Comparison of ENCODE assay signal across 23 cellular contexts in the genomic region with DNA sequence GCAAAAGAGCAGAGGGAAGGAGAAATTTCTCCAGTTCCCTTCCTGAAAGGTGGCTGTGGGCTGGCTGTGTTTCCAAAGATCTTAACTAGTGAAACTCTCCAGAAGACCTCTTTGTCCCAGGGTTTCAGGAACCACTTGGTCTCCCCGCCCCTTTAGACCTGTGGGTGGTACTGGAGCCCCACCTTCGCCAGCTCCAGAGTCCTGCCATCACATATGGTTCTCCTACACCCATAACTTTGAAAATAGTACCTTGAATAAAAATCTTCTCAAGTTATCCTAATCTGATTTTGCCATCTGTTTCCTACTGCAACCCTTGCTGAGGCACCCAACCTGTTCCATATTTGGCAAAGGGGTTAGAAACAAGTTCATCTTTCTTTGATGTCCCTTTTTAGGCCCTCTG.
"Had no signal": no experiment of that assay in that cellular context is flagged by ENCODE, and none has a peak within 500 bp of the region (broad histone marks: within the 10 kb centered on the region; RNA-seq: fewer than 3 reads in every experiment).

No MANE protein-coding gene starts in this region.

- DNase-seq: dermis blood vessel endothelial cell; dorsolateral prefrontal cortex; effector CD4-positive, alpha-beta T cell; effector memory CD4-positive, alpha-beta T cell; foreskin keratinocyte; heart left ventricle; hypothalamus; left cardiac atrium; left lung; left ventricle myocardium superior; lower lobe of right lung; mesenchymal stem cell; mucosa of descending colon; naive B cell; naive thymus-derived CD8-positive, alpha-beta T cell had no signal

- FAIRE-seq: endothelial cell of umbilical vein, frontal cortex, islet of Langerhans, keratinocyte had no signal

- ATAC-seq: foreskin keratinocyte; gastroesophageal sphincter; heart left ventricle; left cardiac atrium; left lung; left ventricle myocardium superior; lower lobe of right lung; mucosa of descending colon; naive thymus-derived CD8-positive, alpha-beta T cell had no signal

- H3K4me3 ChIP-seq: coronary artery, dorsolateral prefrontal cortex, esophagus muscularis mucosa, gastroesophageal sphincter, heart left ventricle, hepatocyte, left lung, lower lobe of right lung, mucosa of descending colon had no signal
